Comparison of ENCODE assay signal across 10 cellular contexts in genomic region chr1:228809621-228810313, GRCh38.
DNase-seq lines count a peak whose midpoint lies in the region; ATAC-seq, FAIRE-seq and TF ChIP-seq lines count a peak whose summit lies in the region.
"Had no signal": no experiment of that assay in that cellular context is flagged by ENCODE, and none has a peak within 500 bp of the region (broad histone marks: within the 10 kb centered on the region; RNA-seq: fewer than 3 reads in every experiment).

No MANE protein-coding gene starts in this region.

- no peaks in the 10 kb centered on the region for H4K20me1 ChIP-seq in HepG2 (ENCODE audit: insufficient read depth, low read length)

- WGBS in HepG2 (ENCODE audit: low lambda C conversion rate): 0% methylated on average over 3 of the region's 5 CpGs
- WGBS in upper lobe of left lung, 2 donors: 82 to 87% methylated on average over 5 of the region's 5 CpGs

- CTCF ChIA-PET in HepG2 (lab: Yijun Ruan, JAX; ENCODE audit: low intra/inter-chr PET ratio, low total read pairs): no interaction called here

- H3K27me3 ChIP-seq in HepG2 (ENCODE audit: control insufficient read depth in 1 of 2, insufficient read depth in 2 of 2, low read length in 2 of 2) (no peaks in the 10 kb centered on the region), upper lobe of left lung (no peaks in the 10 kb centered on the region)

- H3K79me2 ChIP-seq in HepG2 (ENCODE audit: insufficient read depth, low read length): no peaks in the 10 kb centered on the region

- H3K9me3 Mint-ChIP-seq in natural killer cell treated with Interleukin-12 subunit alpha and Interleukin-12 subunit beta and Interleukin-15 and Interleukin-18, amount 100 ng/mL, for 72 hours: no peaks in the 10 kb centered on the region
- H3K9me3 Mint-ChIP-seq in natural killer cell: no peaks in the 10 kb centered on the region
- no peaks in the 10 kb centered on the region for H3K9me3 Mint-ChIP-seq in activated naive CD8-positive, alpha-beta T cell (ENCODE audit: low read depth)

- no peak overlapping the region for H3K27ac Mint-ChIP-seq in natural killer cell treated with Interleukin-12 subunit alpha and Interleukin-12 subunit beta and Interleukin-15 and Interleukin-18, amount 100 ng/mL, for 72 hours
- H3K27ac Mint-ChIP-seq in natural killer cell: no peak overlapping the region
- H3K27ac Mint-ChIP-seq in activated naive CD8-positive, alpha-beta T cell: peak overlapping the region; percentile 13

- TF ChIP-seq POLR2A in HepG2 (IDR thresholded peaks at IDR 0.05; ENCODE audit: insufficient read depth in 1 of 2, low read depth in 2 of 2, low read length in 2 of 2) (no peak), upper lobe of left lung (IDR thresholded peaks at IDR 0.05) (no peak)

- peak overlapping the region; percentile 46 for H3K4me2 ChIP-seq in HepG2 (ENCODE audit: low read depth, low read length)

- no peaks in the 10 kb centered on the region for H3K36me3 Mint-ChIP-seq in natural killer cell treated with Interleukin-12 subunit alpha and Interleukin-12 subunit beta and Interleukin-15 and Interleukin-18, amount 100 ng/mL, for 72 hours
- H3K36me3 Mint-ChIP-seq in natural killer cell: no peaks in the 10 kb centered on the region
- peaks cover 2% of the 10 kb centered on the region for H3K36me3 Mint-ChIP-seq in activated naive CD8-positive, alpha-beta T cell

- H3K4me1 ChIP-seq in HepG2 (ENCODE audit: insufficient read depth, low read length) (peaks cover 51% of the 10 kb centered on the region), upper lobe of left lung (peaks cover 6 to 13% (median 7%) of the 10 kb centered on the region in 4 donors)

- H3K9ac ChIP-seq in HepG2 (ENCODE audit: insufficient read depth, low read depth, low read length): no peak overlapping the region

- FAIRE-seq in HepG2 (lab: Jason Lieb, UNC): no peak

- H3K27me3 Mint-ChIP-seq in natural killer cell treated with Interleukin-12 subunit alpha and Interleukin-12 subunit beta and Interleukin-15 and Interleukin-18, amount 100 ng/mL, for 72 hours: peaks cover 3 to 7% of the 10 kb centered on the region in 2 donors
- peaks cover 0 to 4% of the 10 kb centered on the region in 2 donors for H3K27me3 Mint-ChIP-seq in natural killer cell (ENCODE audit: low read depth in 2 of 2)
- H3K27me3 Mint-ChIP-seq in activated naive CD8-positive, alpha-beta T cell: no peaks in the 10 kb centered on the region

- DNase-seq in natural killer cell treated with Interleukin-12 subunit alpha and Interleukin-12 subunit beta and Interleukin-15 and Interleukin-18, amount 100 ng/mL, for 72 hours (ENCODE audit: low spot score): no peak
- DNase-seq in natural killer cell (no peak), HepG2 (ENCODE audit: low spot score) (no peak), upper lobe of left lung (no peak), NCI-H446 treated with DMSO at 0.1 percent for 48 hours (lab: John Stamatoyannopoulos, UW) (no peak)
- DNase-seq: midbrain, NCI-H524 had no signal

- in situ Hi-C loops in HepG2 (cut with HindIII; ENCODE audit: extremely low pct_ligation_motif_present, low pct_unique_long_range_greater_than_20kb): no loop called here

- H3K9me3 ChIP-seq in HepG2 (ENCODE audit: low read length): no peaks in the 10 kb centered on the region
- H3K9me3 ChIP-seq in upper lobe of left lung: no peaks in the 10 kb centered on the region

- no peak for TF ChIP-seq CTCF in natural killer cell (IDR thresholded peaks at IDR 0.05)
- no peak for TF ChIP-seq CTCF in HepG2 (CRISPR knock-in tag; IDR thresholded peaks at IDR 0.05)
- no peak for TF ChIP-seq CTCF in upper lobe of left lung (IDR thresholded peaks at IDR 0.05)

- no peak overlapping the region for H3K27ac ChIP-seq in HepG2 (ENCODE audit: extremely low read length, insufficient read depth, low read length)
- peak overlapping the region in 3 of 4 donors; percentile 0 to 15 (median 2) for H3K27ac ChIP-seq in upper lobe of left lung

- H3K4me3 ChIP-seq in HepG2 (replicated peaks in 1 of 3; ENCODE audit: insufficient read depth in 1 of 3, low read depth in 2 of 3, low read length in 3 of 3) (peak overlapping the region in 1 of 3 experiments; percentile 5; a peak in 1 of 6 replicates), upper lobe of left lung (no peak overlapping the region)

- ATAC-seq in natural killer cell treated with Interleukin-12 subunit alpha and Interleukin-12 subunit beta and Interleukin-15 and Interleukin-18, amount 100 ng/mL, for 72 hours: peak; percentile 28 to 32
- ATAC-seq in natural killer cell (no peak), HepG2 (peak; percentile 72), upper lobe of left lung (ENCODE audit: low FRiP score in 2 of 2) (peak; percentile 39 to 74), GM21360 (IDR thresholded peaks at IDR 0.05; ENCODE audit: unreplicated experiment) (no peak), GM18861 (IDR thresholded peaks at IDR 0.05; ENCODE audit: unreplicated experiment) (no peak)

- no peak overlapping the region for H2AFZ ChIP-seq in HepG2 (ENCODE audit: low read length)

- TF ChIP-seq RAD21 in HepG2 (CRISPR knock-in tag; IDR thresholded peaks at IDR 0.05): no peak

- TF ChIP-seq EP300 in HepG2 (IDR thresholded peaks at IDR 0.05; ENCODE audit: low read depth in 2 of 2, low read length in 2 of 2): no peak
- no peak for TF ChIP-seq EP300 in HepG2 (CRISPR knock-in tag; IDR thresholded peaks at IDR 0.05; ENCODE audit: borderline replicate concordance)
- TF ChIP-seq EP300 in upper lobe of left lung (IDR thresholded peaks at IDR 0.05): no peak

- no peak overlapping the region for H3K4me3 Mint-ChIP-seq in natural killer cell treated with Interleukin-12 subunit alpha and Interleukin-12 subunit beta and Interleukin-15 and Interleukin-18, amount 100 ng/mL, for 72 hours
- no peak overlapping the region for H3K4me3 Mint-ChIP-seq in natural killer cell
- H3K4me3 Mint-ChIP-seq in activated naive CD8-positive, alpha-beta T cell: no peak overlapping the region

- intact Hi-C loops in natural killer cell (cut with micrococcal nuclease): no loop called here
- intact Hi-C loops in HepG2 (cut with micrococcal nuclease; ENCODE audit: unreplicated experiment): no loop called here

- POLR2A ChIA-PET in HepG2 (lab: Yijun Ruan, JAX): interaction anchor here (1.3 kb wide), 1 partner anchor 28 kb away, joined by 6 read pairs; no protein-coding TSS in a partner anchor

- BruUV-seq in HepG2 (replicated peaks; lab: Mats Ljungman, UMichigan): no TSS peak

- peaks cover 13 to 25% of the 10 kb centered on the region in 2 donors for H3K4me1 Mint-ChIP-seq in natural killer cell treated with Interleukin-12 subunit alpha and Interleukin-12 subunit beta and Interleukin-15 and Interleukin-18, amount 100 ng/mL, for 72 hours (ENCODE audit: low read depth in 2 of 2)
- H3K4me1 Mint-ChIP-seq in natural killer cell: peaks cover 7 to 14% of the 10 kb centered on the region in 2 donors
- peaks cover 37% of the 10 kb centered on the region for H3K4me1 Mint-ChIP-seq in activated naive CD8-positive, alpha-beta T cell (ENCODE audit: low read depth)

- H3K36me3 ChIP-seq in HepG2 (replicated peaks in 1 of 2; ENCODE audit: control insufficient read depth in 1 of 2, insufficient read depth in 2 of 2, low read length in 2 of 2) (no peaks in the 10 kb centered on the region), upper lobe of left lung (no peaks in the 10 kb centered on the region)

TF ChIP-seq in HepG2, 621 proteins besides CTCF, POLR2A, EP300 and RAD21 (continues in another document):
- TF ChIP-seq TBP (CRISPR knock-in tag; IDR thresholded peaks at IDR 0.05) (no peak), ATF2 (CRISPR knock-in tag; IDR thresholded peaks at IDR 0.05) (no peak), CBFB (CRISPR knock-in tag; IDR thresholded peaks at IDR 0.05) (no peak), SOX13 (IDR thresholded peaks at IDR 0.05) (no peak), SOX13 (CRISPR knock-in tag; conservative IDR thresholded peaks at IDR 0.05 in 1 of 2, IDR thresholded peaks at IDR 0.05 in 1 of 2) (0 out of 4 replicates have a peak, but pooled peaks of 1 of the 2 experiments have one; percentile 17), KLF6 (CRISPR knock-in tag; IDR thresholded peaks at IDR 0.05) (no peak), ZNF276 (CRISPR knock-in tag; IDR thresholded peaks at IDR 0.05; ENCODE audit: low read depth) (no peak), ZFX (CRISPR knock-in tag; IDR thresholded peaks at IDR 0.05; ENCODE audit: low read depth) (peak; percentile 15; the same call in 1 of the 2 replicates)

Comparison
In these comparisons a context has a peak if more than half of its experiments do, and no peak if none do; other contexts are left out.
1. ATAC-seq: peak in natural killer cell treated with Interleukin-12 subunit alpha and Interleukin-12 subunit beta and Interleukin-15 and Interleukin-18, amount 100 ng/mL, for 72 hours (2 of 2), HepG2 (single experiment) and upper lobe of left lung (2 of 2); none in natural killer cell (0 of 3), GM21360 (single experiment) and GM18861 (single experiment).